Comparison of ENCODE assay signal across 10 cellular contexts in genomic region chr2:224925822-224926124, GRCh38.
A peak's percentile ranks its signal among the peaks of the same experiment; 100 is the strongest.
DNase-seq lines count a peak whose midpoint lies in the region; ATAC-seq, FAIRE-seq and TF ChIP-seq lines count a peak whose summit lies in the region.
"Had no signal": no experiment of that assay in that cellular context is flagged by ENCODE, and none has a peak within 500 bp of the region (broad histone marks: within the 10 kb centered on the region; RNA-seq: fewer than 3 reads in every experiment).

No MANE protein-coding gene starts in this region.

- H4K91ac ChIP-seq in neuronal stem cell (ENCODE audit: low read depth, low read length, poor library complexity): no peak overlapping the region

- peaks cover 61% of the 10 kb centered on the region for H3K36me3 Mint-ChIP-seq in CD8-positive, alpha-beta T cell
- H3K36me3 Mint-ChIP-seq in T-helper 17 cell (ENCODE audit: low read depth): peaks cover 8% of the 10 kb centered on the region

- no peak overlapping the region for H4K8ac ChIP-seq in neuronal stem cell (ENCODE audit: low read depth, low read length)

- H3K9me3 Mint-ChIP-seq in CD8-positive, alpha-beta T cell: no peaks in the 10 kb centered on the region

- POLR2A ChIA-PET in CD8-positive, alpha-beta T cell (lab: Charles Lee): interaction anchor here (2.2 kb wide), 1 partner anchor 10 kb away, joined by 5 read pairs; no protein-coding TSS in a partner anchor

- FAIRE-seq in H54 (lab: Jason Lieb, UNC) (peak; percentile 36), islet of Langerhans (lab: Jason Lieb, UNC) (peak; percentile 60)

- H2AK5ac ChIP-seq in neuronal stem cell (ENCODE audit: low read depth, low read length): no peak overlapping the region

- no peaks in the 10 kb centered on the region for H3K79me1 ChIP-seq in neuronal stem cell (ENCODE audit: low read depth, low read length)

- no peaks in the 10 kb centered on the region for H3K27me3 ChIP-seq in CD8-positive, alpha-beta T cell (ENCODE audit: insufficient read depth, low read length)
- H3K27me3 ChIP-seq in neuronal stem cell (ENCODE audit: control insufficient read depth in 3 of 3, insufficient read depth in 3 of 3, low read depth in 1 of 3, low read length in 3 of 3): no peaks in the 10 kb centered on the region

- peaks cover 88% of the 10 kb centered on the region for H3K4me1 ChIP-seq in CD8-positive, alpha-beta T cell (ENCODE audit: insufficient read depth, low read length)
- peaks cover 0 to 2% of the 10 kb centered on the region in 2 donors for H3K4me1 ChIP-seq in neuronal stem cell (ENCODE audit: control insufficient read depth in 2 of 2, insufficient read depth in 1 of 2, low read depth in 1 of 2, low read length in 2 of 2)

- H3K4me3 Mint-ChIP-seq in CD8-positive, alpha-beta T cell: peak overlapping the region; percentile 4
- H3K4me3 Mint-ChIP-seq in T-helper 17 cell: peak overlapping the region; percentile 77

- intact Hi-C loops in CD8-positive, alpha-beta T cell (cut with DNase I, micrococcal nuclease): loop anchor here (5.0 to 10.0 kb wide), 3 partner anchors 38 to 1909 kb away; partner anchors contain the start of genes CUL3 (in 1 of the 2) and RHBDD1 (in 1 of the 2)

- H3K4me2 ChIP-seq in neuronal stem cell (ENCODE audit: insufficient read depth, low read length, poor library complexity, severe bottlenecking): no peak overlapping the region

- no peak overlapping the region for H3K4ac ChIP-seq in neuronal stem cell (ENCODE audit: low read length)

- H3K14ac ChIP-seq in neuronal stem cell (ENCODE audit: low read length): no peak overlapping the region

- TF ChIP-seq POLR2A in H54 (IDR thresholded peaks at IDR 0.05; ENCODE audit: low read depth, low read length): no peak

- no peak overlapping the region for H2BK5ac ChIP-seq in neuronal stem cell (ENCODE audit: low read length)

- no peak overlapping the region for H2BK120ac ChIP-seq in neuronal stem cell (ENCODE audit: low read depth, low read length)

- H2BK15ac ChIP-seq in neuronal stem cell (ENCODE audit: low read length): no peak overlapping the region

- no peak for DNase-seq in CD8-positive, alpha-beta T cell
- DNase-seq in H54 (ENCODE audit: insufficient read length, low spot score) (no peak), T-helper 17 cell (no peak), MV-4-11 (lab: John Stamatoyannopoulos, UW) (no peak), neuronal stem cell (ENCODE audit: low spot score) (no peak), NCI-H146 treated with DMSO at 0.1 percent for 48 hours (lab: John Stamatoyannopoulos, UW; ENCODE audit: unreplicated experiment) (no peak), NCI-H2196 (lab: John Stamatoyannopoulos, UW; ENCODE audit: unreplicated experiment) (no peak)
- DNase-seq: activated effector memory CD4-positive, alpha-beta T cell treated with Interleukin-2 at 50 U/mL for 16 hours; DND-41 had no signal

- no peak overlapping the region for H2AFZ ChIP-seq in neuronal stem cell (ENCODE audit: low read length)

- no peaks in the 10 kb centered on the region for H3K9me3 ChIP-seq in CD8-positive, alpha-beta T cell (ENCODE audit: low read length)
- no peaks in the 10 kb centered on the region for H3K9me3 ChIP-seq in T-helper 17 cell (ENCODE audit: control insufficient read depth, low read length, poor library complexity, severe bottlenecking)
- H3K9me3 ChIP-seq in neuronal stem cell (replicated peaks in 1 of 2; ENCODE audit: control insufficient read depth in 2 of 2, insufficient read depth in 1 of 2, low read depth in 1 of 2, low read length in 2 of 2): no peaks in the 10 kb centered on the region

- no peak overlapping the region for H2BK12ac ChIP-seq in neuronal stem cell (ENCODE audit: low read length)

- no peak for TF ChIP-seq CTCF in CD8-positive, alpha-beta T cell (IDR thresholded peaks at IDR 0.05)

- ATAC-seq in CD8-positive, alpha-beta T cell: no peak
- ATAC-seq in T-helper 17 cell: no peak

- no peaks in the 10 kb centered on the region for H3K27me3 Mint-ChIP-seq in CD8-positive, alpha-beta T cell (ENCODE audit: low read depth)
- no peaks in the 10 kb centered on the region for H3K27me3 Mint-ChIP-seq in T-helper 17 cell

- no peak overlapping the region for H3K9ac ChIP-seq in neuronal stem cell (ENCODE audit: low read depth, low read length, poor library complexity)

- H3K27ac ChIP-seq in CD8-positive, alpha-beta T cell (ENCODE audit: low read depth, low read length): peak overlapping the region; percentile 84
- H3K27ac ChIP-seq in neuronal stem cell (replicated peaks; ENCODE audit: low read length): no peak overlapping the region

- CTCF ChIA-PET in CD8-positive, alpha-beta T cell (lab: Charles Lee): interaction anchor here (3.5 to 4.8 kb wide), 2 partner anchors 21 to 76 kb away, joined by 21 to 37 read pairs; no protein-coding TSS in a partner anchor

- no peak overlapping the region for H3K4me3 ChIP-seq in CD8-positive, alpha-beta T cell (ENCODE audit: low read depth, low read length)
- no peak overlapping the region for H3K4me3 ChIP-seq in neuronal stem cell (ENCODE audit: low read length in 2 of 2)

- H3K36me3 ChIP-seq in CD8-positive, alpha-beta T cell (ENCODE audit: insufficient read depth, low read length): peaks cover 4% of the 10 kb centered on the region
- no peaks in the 10 kb centered on the region for H3K36me3 ChIP-seq in neuronal stem cell (replicated peaks in 1 of 2; ENCODE audit: control insufficient read depth in 2 of 2, insufficient read depth in 2 of 2, low read length in 2 of 2)

- H3K4me1 Mint-ChIP-seq in CD8-positive, alpha-beta T cell (ENCODE audit: low read depth): peaks cover 91% of the 10 kb centered on the region
- peaks cover 78% of the 10 kb centered on the region for H3K4me1 Mint-ChIP-seq in T-helper 17 cell

- H3K23ac ChIP-seq in neuronal stem cell (ENCODE audit: low read depth, low read length, poor library complexity): no peak overlapping the region

- H3K27ac Mint-ChIP-seq in CD8-positive, alpha-beta T cell: peak overlapping the region; percentile 99
- peak overlapping the region; percentile 99 for H3K27ac Mint-ChIP-seq in T-helper 17 cell

- no peak overlapping the region for H3K18ac ChIP-seq in neuronal stem cell (ENCODE audit: low read length)
